In genomic region chr17:57911834-57912673, GRCh38 we compare ENCODE assay signal across 9 cellular contexts. TPM values are rescaled to one million over a fixed set of nuclear protein-coding genes. Genes with fewer than 3 reads are reported as not detected.
DNase-seq lines count a peak whose midpoint lies in the region; ATAC-seq and TF ChIP-seq lines count a peak whose summit lies in the region.
"Had no signal": no experiment of that assay in that cellular context is flagged by ENCODE, and none has a peak within 500 bp of the region (broad histone marks: within the 10 kb centered on the region; RNA-seq: fewer than 3 reads in every experiment).

No MANE protein-coding gene starts in this region.

- H3K9me3 ChIP-seq in BE2C (no peaks in the 10 kb centered on the region), mucosa of rectum (ENCODE audit: control insufficient read depth in 2 of 2, low read length in 2 of 2) (no peaks in the 10 kb centered on the region)
- H3K9me3 ChIP-seq in CD4-positive, alpha-beta memory T cell (ENCODE audit: control insufficient read depth in 1 of 2, low read length in 2 of 2), result no peaks in the 10 kb centered on the region

- H3K4me3 ChIP-seq in BE2C (ENCODE audit: low read depth, low read length) (no peak overlapping the region), mucosa of rectum (ENCODE audit: low read length in 2 of 2) (no peak overlapping the region)
- no peak overlapping the region for H3K4me3 ChIP-seq in CD4-positive, alpha-beta memory T cell (ENCODE audit: low read length in 2 of 2)

- intact Hi-C loops in CD14-positive monocyte (cut with micrococcal nuclease), result no loop called here
- intact Hi-C loops in CD4-positive, alpha-beta memory T cell (cut with micrococcal nuclease), result no loop called here

- peaks cover 0 to 4% (median 2%) of the 10 kb centered on the region in 3 donors for H3K27me3 Mint-ChIP-seq in CD14-positive monocyte (ENCODE audit: low read depth in 3 of 3)
- H3K27me3 Mint-ChIP-seq in CD4-positive, alpha-beta memory T cell, result peaks cover 2 to 5% of the 10 kb centered on the region in 2 donors
- H3K27me3 Mint-ChIP-seq: dendritic cell treated with granulocyte-macrophage colony-stimulating factor and Interleukin-4, amounts not matched to agents 40 ng/mL and 50 ng/mL, for 4 days had no signal

- no peak for TF ChIP-seq CTCF in BE2C (IDR thresholded peaks at IDR 0.05; ENCODE audit: low read depth, low read length)
- TF ChIP-seq CTCF in CD14-positive monocyte (IDR thresholded peaks at IDR 0.05), result no peak

- H3K9ac ChIP-seq in mucosa of rectum (ENCODE audit: low read depth in 1 of 2, low read length in 2 of 2), result peak overlapping the region; percentile 9 to 38

- H3K36me3 Mint-ChIP-seq in CD14-positive monocyte, result peaks cover 4 to 10% of the 10 kb centered on the region in 2 donors
- H3K36me3 Mint-ChIP-seq in CD4-positive, alpha-beta memory T cell, result no peaks in the 10 kb centered on the region

- DNase-seq in BE2C (peak; percentile 60), NCI-H2171 (lab: John Stamatoyannopoulos, UW) (peak; percentile 72), dermis microvascular lymphatic vessel endothelial cell (ENCODE audit: low read depth in 2 of 2) (peak; percentile 92 to 94), CD14-positive monocyte (ENCODE audit: low spot score) (no peak)
- DNase-seq in CD4-positive, alpha-beta memory T cell, result no peak

- CTCF ChIA-PET in CD4-positive, alpha-beta memory T cell (lab: Charles Lee; ENCODE audit: partially characterized antibody), result no interaction called here

- no peaks in the 10 kb centered on the region for H3K27me3 ChIP-seq in BE2C
- no peaks in the 10 kb centered on the region for H3K27me3 ChIP-seq in mucosa of rectum (ENCODE audit: control insufficient read depth in 2 of 2, insufficient read depth in 2 of 2, low read length in 2 of 2)
- H3K27me3 ChIP-seq in CD4-positive, alpha-beta memory T cell (ENCODE audit: insufficient read depth, low read length), result no peaks in the 10 kb centered on the region

- ATAC-seq in HG03196 (IDR thresholded peaks at IDR 0.05; ENCODE audit: unreplicated experiment) (no peak), HG03378 (IDR thresholded peaks at IDR 0.05; ENCODE audit: unreplicated experiment) (no peak)

- H3K4me1 ChIP-seq in BE2C, result peaks cover 4% of the 10 kb centered on the region; the same call in 1 of the 2 replicates
- H3K4me1 ChIP-seq in mucosa of rectum (ENCODE audit: control insufficient read depth in 2 of 2, insufficient read depth in 2 of 2, low read length in 2 of 2), result peaks cover 13 to 29% of the 10 kb centered on the region in 2 donors
- H3K4me1 ChIP-seq in CD4-positive, alpha-beta memory T cell (ENCODE audit: insufficient read depth, low read length), result no peaks in the 10 kb centered on the region

- peaks cover 18% of the 10 kb centered on the region for H3K4me1 Mint-ChIP-seq in CD14-positive monocyte
- H3K4me1 Mint-ChIP-seq in CD4-positive, alpha-beta memory T cell, result no peaks in the 10 kb centered on the region

- peaks cover 0 to 1% (median 0%) of the 10 kb centered on the region in 7 donors for H3K9me3 Mint-ChIP-seq in CD14-positive monocyte
- no peaks in the 10 kb centered on the region for H3K9me3 Mint-ChIP-seq in CD4-positive, alpha-beta memory T cell
- H3K9me3 Mint-ChIP-seq: dendritic cell treated with granulocyte-macrophage colony-stimulating factor and Interleukin-4, amounts not matched to agents 40 ng/mL and 50 ng/mL, for 4 days had no signal

- H3K27ac ChIP-seq in mucosa of rectum (ENCODE audit: low read depth in 2 of 2, low read length in 2 of 2), result peak overlapping the region; percentile 46 to 62
- H3K27ac ChIP-seq in CD4-positive, alpha-beta memory T cell (ENCODE audit: low read depth, low read length), result no peak overlapping the region

- no peak overlapping the region for H3K27ac Mint-ChIP-seq in CD14-positive monocyte
- no peak overlapping the region for H3K27ac Mint-ChIP-seq in CD4-positive, alpha-beta memory T cell

- H3K36me3 ChIP-seq in BE2C (no peaks in the 10 kb centered on the region), mucosa of rectum (ENCODE audit: control insufficient read depth in 2 of 2, insufficient read depth in 2 of 2, low read length in 2 of 2) (no peaks in the 10 kb centered on the region)
- no peaks in the 10 kb centered on the region for H3K36me3 ChIP-seq in CD4-positive, alpha-beta memory T cell (ENCODE audit: insufficient read depth, low read length)

- H3K4me3 Mint-ChIP-seq in CD14-positive monocyte, result no peak overlapping the region
- H3K4me3 Mint-ChIP-seq in CD4-positive, alpha-beta memory T cell, result no peak overlapping the region
- H3K4me3 Mint-ChIP-seq: dendritic cell treated with granulocyte-macrophage colony-stimulating factor and Interleukin-4, amounts not matched to agents 40 ng/mL and 50 ng/mL, for 4 days had no signal

- POLR2A ChIA-PET in CD4-positive, alpha-beta memory T cell (lab: Charles Lee; ENCODE audit: partially characterized antibody), result no interaction called here

RNA-seq across cellular contexts. Expression of gene CUEDC1, which starts 43.2 kb away (rescaled TPM):
- 19.9 TPM for polyA plus RNA-seq in BE2C (2012; ENCODE audit: insufficient read depth, insufficient read length, low read depth)
- 3.9 and 4.6 TPM in 2 replicates for total RNA-seq in dermis microvascular lymphatic vessel endothelial cell
- 1 to 10 TPM; 4.2 to 4.3 TPM for polyA plus RNA-seq in CD14-positive monocyte
- under 1 TPM; 0.61 to 0.90 TPM for total RNA-seq in CD4-positive, alpha-beta memory T cell
- not detected for polyA plus RNA-seq in CD4-positive, alpha-beta memory T cell

Comparison
In these comparisons a context has a peak if more than half of its experiments do, and no peak if none do; other contexts are left out.
1. DNase-seq: peak in BE2C (single experiment), NCI-H2171 (single experiment) and dermis microvascular lymphatic vessel endothelial cell (2 of 2); none in CD14-positive monocyte (single experiment) and CD4-positive, alpha-beta memory T cell (0 of 5).